ENCODE assay signal across 35 cellular contexts in genomic region chr11:10438451-10438850, GRCh38. TPM values are rescaled to one million over a fixed set of nuclear protein-coding genes. Genes with fewer than 3 reads are reported as not detected.
"Had no signal": no experiment of that assay in that cellular context is flagged by ENCODE, and none has a peak within 500 bp of the region (broad histone marks: within the 10 kb centered on the region; RNA-seq: fewer than 3 reads in every experiment).

No MANE protein-coding gene starts in this region.

- H3K27ac ChIP-seq: gastrocnemius medialis, hepatocyte, pancreas, prostate gland, uterus, VCaP had no signal

- DNase-seq: activated CD4-positive, alpha-beta T cell treated with anti-CD3 and anti-CD28 coated beads for 48 hours; activated CD4-positive, alpha-beta T cell treated with anti-CD3 and anti-CD28 coated beads, Interleukin-2, amount 50 U/mL, for 48 hours; activated CD8-positive, alpha-beta memory T cell treated with anti-CD3 and anti-CD28 coated beads for 24 hours; activated gamma-delta T cell; activated naive CD8-positive, alpha-beta T cell treated with anti-CD3 and anti-CD28 coated beads, Interleukin-2, amount 50 U/mL, for 24 hours; caudate nucleus; effector CD4-positive, alpha-beta T cell; gastrocnemius medialis; glutamatergic neuron; kidney; left colon; midbrain; naive thymus-derived CD4-positive, alpha-beta T cell; pancreas; retina; small intestine; stimulated activated CD4-positive, alpha-beta T cell treated with anti-CD3 and anti-CD28 coated beads, Interleukin-1b, Interleukin-23, amount 100 ng/mL, for 48 hours; stimulated activated CD4-positive, alpha-beta T cell treated with anti-CD3 and anti-CD28 coated beads, Interleukin-4, amount 100 ng/mL, for 4 hours; stimulated activated CD8-positive, alpha-beta memory T cell treated with anti-CD3 and anti-CD28 coated beads, Interleukin-4, amount 100 ng/mL, for 48 hours; stimulated activated naive CD8-positive, alpha-beta T cell treated with anti-CD3 and anti-CD28 coated beads, Interleukin-15, amount 100 ng/mL, for 72 hours; substantia nigra; T-cell; uterus had no signal

- H3K4me1 Mint-ChIP-seq: brain had no signal

- H2AFZ ChIP-seq: hepatocyte had no signal

- H3K4me3 ChIP-seq: gastrocnemius medialis, hepatocyte, pancreas, prostate gland, uterus had no signal

- H3K4me1 ChIP-seq: gastrocnemius medialis, pancreas, prostate gland, uterus had no signal

- H3K36me3 ChIP-seq: gastrocnemius medialis, pancreas, prostate gland, uterus had no signal

- FAIRE-seq: endometrium, kidney, pancreas, small intestine had no signal

- H3K4me2 ChIP-seq: hepatocyte had no signal

- ATAC-seq: activated naive CD8-positive, alpha-beta T cell treated with anti-CD3 and anti-CD28 coated beads, Interleukin-2, amount 50 U/mL, for 24 hours; gastrocnemius medialis; left colon; naive thymus-derived CD4-positive, alpha-beta T cell; pancreas; sciatic nerve; stimulated activated memory B cell treated with anti-CD40 and anti-IgM and Interleukin-4, amounts not matched to agents 10 μg/mL and 1 μg/mL and 100 μg/mL, for 72 hours; stimulated activated naive CD8-positive, alpha-beta T cell treated with anti-CD3 and anti-CD28 coated beads, Interleukin-15, amount 100 ng/mL, for 72 hours; T-cell had no signal

- H3K36me3 Mint-ChIP-seq: activated naive CD4-positive, alpha-beta T cell treated with anti-CD3 and anti-CD28 coated beads, Interleukin-2, amount 50 U/mL, for 24 hours; brain; naive thymus-derived CD4-positive, alpha-beta T cell; stimulated activated memory B cell treated with anti-CD40 and anti-IgM and Interleukin-4, amounts not matched to agents 10 μg/mL and 1 μg/mL and 100 μg/mL, for 72 hours; T-cell; type B pancreatic cell had no signal

- H3K27ac Mint-ChIP-seq: activated naive CD4-positive, alpha-beta T cell treated with anti-CD3 and anti-CD28 coated beads, Interleukin-2, amount 50 U/mL, for 24 hours; activated naive CD8-positive, alpha-beta T cell treated with anti-CD3 and anti-CD28 coated beads, Interleukin-2, amount 50 U/mL, for 24 hours; brain; naive thymus-derived CD4-positive, alpha-beta T cell; stimulated activated memory B cell treated with anti-CD40 and anti-IgM and Interleukin-4, amounts not matched to agents 10 μg/mL and 1 μg/mL and 100 μg/mL, for 72 hours; T-cell; T-helper 2 cell treated with Interferon-gamma antibody and Interleukin-4, amounts not matched to agents 5 μg/mL and 100 μg/mL, for 36 hours; type B pancreatic cell had no signal

- H3K9me3 Mint-ChIP-seq: activated naive CD4-positive, alpha-beta T cell treated with anti-CD3 and anti-CD28 coated beads, Interleukin-2, amount 50 U/mL, for 24 hours; activated naive CD8-positive, alpha-beta T cell treated with anti-CD3 and anti-CD28 coated beads, Interleukin-2, amount 50 U/mL, for 24 hours; dendritic cell treated with granulocyte-macrophage colony-stimulating factor and Interleukin-4, amounts not matched to agents 40 ng/mL and 50 ng/mL, for 4 days; stimulated activated naive CD8-positive, alpha-beta T cell treated with anti-CD3 and anti-CD28 coated beads, Interleukin-15, amount 100 ng/mL, for 72 hours; T-cell; T-helper 2 cell treated with Interferon-gamma antibody and Interleukin-4, amounts not matched to agents 5 μg/mL and 100 μg/mL, for 36 hours; type B pancreatic cell had no signal

- H3K27me3 Mint-ChIP-seq: activated naive CD4-positive, alpha-beta T cell treated with anti-CD3 and anti-CD28 coated beads, Interleukin-2, amount 50 U/mL, for 24 hours; activated naive CD8-positive, alpha-beta T cell treated with anti-CD3 and anti-CD28 coated beads, Interleukin-2, amount 50 U/mL, for 24 hours; dendritic cell treated with granulocyte-macrophage colony-stimulating factor and Interleukin-4, amounts not matched to agents 40 ng/mL and 50 ng/mL, for 4 days; stimulated activated memory B cell treated with anti-CD40 and anti-IgM and Interleukin-4, amounts not matched to agents 10 μg/mL and 1 μg/mL and 100 μg/mL, for 72 hours; stimulated activated naive CD8-positive, alpha-beta T cell treated with anti-CD3 and anti-CD28 coated beads, Interleukin-15, amount 100 ng/mL, for 72 hours; T-cell; type B pancreatic cell had no signal

- H3K27me3 ChIP-seq: gastrocnemius medialis, hepatocyte, pancreas, uterus had no signal

- H3K4me3 Mint-ChIP-seq: activated naive CD4-positive, alpha-beta T cell treated with anti-CD3 and anti-CD28 coated beads, Interleukin-2, amount 50 U/mL, for 24 hours; activated naive CD8-positive, alpha-beta T cell treated with anti-CD3 and anti-CD28 coated beads, Interleukin-2, amount 50 U/mL, for 24 hours; brain; dendritic cell treated with granulocyte-macrophage colony-stimulating factor and Interleukin-4, amounts not matched to agents 40 ng/mL and 50 ng/mL, for 4 days; naive thymus-derived CD4-positive, alpha-beta T cell; stimulated activated memory B cell treated with anti-CD40 and anti-IgM and Interleukin-4, amounts not matched to agents 10 μg/mL and 1 μg/mL and 100 μg/mL, for 72 hours; stimulated activated naive CD8-positive, alpha-beta T cell treated with anti-CD3 and anti-CD28 coated beads, Interleukin-15, amount 100 ng/mL, for 72 hours; T-cell; T-helper 2 cell treated with Interferon-gamma antibody and Interleukin-4, amounts not matched to agents 5 μg/mL and 100 μg/mL, for 36 hours; type B pancreatic cell had no signal

- H3K79me2 ChIP-seq: hepatocyte had no signal

- H3K9me3 ChIP-seq: gastrocnemius medialis, pancreas, prostate gland, uterus had no signal

RNA-seq across cellular contexts. Expression of gene AMPD3, which starts 16.6 kb away (rescaled TPM):
- polyA plus RNA-seq: neural cell had no signal
